ENCODE assay signal across 1 cellular context in genomic region chr2:41414486-41415230, GRCh38.
A peak's percentile ranks its signal among the peaks of the same experiment; 100 is the strongest.
TF ChIP-seq lines count a peak whose summit lies in the region.

No MANE protein-coding gene starts in this region.

TF ChIP-seq in HepG2, 621 proteins besides CTCF, POLR2A, EP300 and RAD21 (continued from another document):
- TF ChIP-seq MNT (IDR thresholded peaks at IDR 0.05): peak; percentile 32; the same call in 1 of the 2 replicates
